Comparison of ENCODE assay signal across 8 cellular contexts in the genomic region with DNA sequence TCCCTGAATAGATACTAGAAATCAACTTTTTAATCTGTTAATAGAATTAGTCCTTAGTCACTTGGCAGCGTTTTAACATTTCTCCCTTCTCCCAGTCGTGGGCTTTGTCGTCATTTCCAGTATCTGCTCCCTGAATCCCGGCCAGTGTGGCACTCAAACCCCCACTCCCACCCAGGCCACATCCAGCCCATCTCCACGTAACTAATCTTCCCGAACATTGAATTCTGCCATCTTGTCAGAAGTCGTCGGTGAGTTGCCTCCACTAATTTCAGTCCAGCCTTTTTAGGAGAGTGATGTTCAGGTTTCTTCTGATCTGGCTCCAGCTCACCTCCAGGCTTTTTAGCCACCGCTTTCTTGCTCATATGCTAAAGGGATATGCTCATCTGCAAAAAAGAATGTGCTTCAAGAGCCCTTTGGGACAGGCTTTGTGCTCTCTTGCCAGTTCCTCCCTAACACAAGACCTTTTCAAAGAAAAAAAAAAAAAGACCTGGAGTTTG. TPM values are rescaled to one million over a fixed set of nuclear protein-coding genes. Genes with fewer than 3 reads are reported as not detected.
DNase-seq lines count a peak whose midpoint lies in the region; ATAC-seq, FAIRE-seq and TF ChIP-seq lines count a peak whose summit lies in the region.

No MANE protein-coding gene starts in this region.

- H3K27ac ChIP-seq in astrocyte (ENCODE audit: low read depth, low read length) (peak overlapping the region; percentile 89), testis (peak overlapping the region; percentile 93 to 99)

- H3K27me3 ChIP-seq in BJ (ENCODE audit: control insufficient read depth, insufficient read depth, low read length), result no peaks in the 10 kb centered on the region
- no peaks in the 10 kb centered on the region for H3K27me3 ChIP-seq in astrocyte (ENCODE audit: insufficient read depth, low read length)
- no peaks in the 10 kb centered on the region for H3K27me3 ChIP-seq in testis

- H4K20me1 ChIP-seq in astrocyte (ENCODE audit: insufficient read depth, low read length), result peaks cover 52% of the 10 kb centered on the region

- intact Hi-C loops in testis (cut with DNase I; ENCODE audit: low total_unique reads), result loop anchor here (5.0 kb wide), 1 partner anchor 150 kb away; a partner anchor contains a TSS

- H3K4me2 ChIP-seq in astrocyte (ENCODE audit: low read length), result peak overlapping the region; percentile 92

- peak overlapping the region; percentile 98 for H3K9ac ChIP-seq in astrocyte (ENCODE audit: low read length)

- H3K27me3 Mint-ChIP-seq in astrocyte (ENCODE audit: low read depth, unreplicated experiment), result no peaks in the 10 kb centered on the region

- H3K4me3 Mint-ChIP-seq in astrocyte (ENCODE audit: unreplicated experiment), result peak overlapping the region; percentile 99

- H3K9me3 ChIP-seq in astrocyte (ENCODE audit: insufficient read depth, low read depth, low read length), result no peaks in the 10 kb centered on the region
- H3K9me3 ChIP-seq in testis, result no peaks in the 10 kb centered on the region

- H3K79me2 ChIP-seq in astrocyte (ENCODE audit: insufficient read depth, low read length), result peaks cover 60% of the 10 kb centered on the region

- no peak for FAIRE-seq in astrocyte (lab: Jason Lieb, UNC)

- H3K36me3 ChIP-seq in BJ (ENCODE audit: control insufficient read depth, insufficient read depth, low read length) (peaks cover 3% of the 10 kb centered on the region; the same call in 1 of the 2 replicates), astrocyte (ENCODE audit: insufficient read depth, low read length) (peaks cover 4% of the 10 kb centered on the region), testis (ENCODE audit: low read depth, missing control alignments) (no peaks in the 10 kb centered on the region)

- H3K27ac Mint-ChIP-seq in astrocyte (ENCODE audit: unreplicated experiment), result peak overlapping the region; percentile 96

- H3K4me1 Mint-ChIP-seq in astrocyte (ENCODE audit: low read depth, unreplicated experiment), result peaks cover 4% of the 10 kb centered on the region

- 2 to 7% methylated on average over 9 of the region's 9 CpGs for WGBS in testis, 2 donors

- H3K4me1 ChIP-seq in astrocyte (ENCODE audit: insufficient read depth, low read length) (peaks cover 8% of the 10 kb centered on the region), testis (peaks cover 23% of the 10 kb centered on the region)

- POLR2A ChIA-PET in BJ (lab: Charles Lee), result no interaction called here

- CTCF ChIA-PET in BJ (lab: Yijun Ruan, JAX), result interaction anchor here (1.3 kb wide), 1 partner anchor 50 kb away, joined by 4 read pairs; no protein-coding TSS in a partner anchor

- no peaks in the 10 kb centered on the region for H3K9me3 Mint-ChIP-seq in astrocyte (ENCODE audit: unreplicated experiment)

- H3K36me3 Mint-ChIP-seq in astrocyte (ENCODE audit: low read depth, unreplicated experiment), result peaks cover 15% of the 10 kb centered on the region

- H3K4me3 ChIP-seq in BJ (ENCODE audit: low read depth, low read length) (peak overlapping the region; percentile 53), astrocyte (ENCODE audit: insufficient read depth, low read depth, low read length) (peak overlapping the region; percentile 90), testis (peak overlapping the region; percentile 87 to 98)
- H3K4me3 ChIP-seq in Jurkat, Clone E6-1 (ENCODE audit: low read length), result peak overlapping the region; percentile 84

- DNase-seq in BJ (ENCODE audit: low read depth) (no peak), astrocyte (ENCODE audit: low read depth) (peak; percentile 43), kidney glomerular epithelial cell (lab: John Stamatoyannopoulos, UW) (peak; percentile 27), testis (peak; percentile 40), cerebellum (ENCODE audit: low spot score) (no peak)
- no peak for DNase-seq in Jurkat, Clone E6-1 (ENCODE audit: low read depth, low spot score)

- TF ChIP-seq CTCF in BJ (IDR thresholded peaks at IDR 0.05; ENCODE audit: insufficient read depth, low read depth, low read length) (no peak), astrocyte (IDR thresholded peaks at IDR 0.05; ENCODE audit: insufficient read depth, low read depth, low read length) (no peak), testis (IDR thresholded peaks at IDR 0.05) (no peak)

- no peak for TF ChIP-seq POLR2A in testis (IDR thresholded peaks at IDR 0.05)

- H2AFZ ChIP-seq in astrocyte (ENCODE audit: low read depth, low read length), result no peak overlapping the region

- ATAC-seq in HG02840 (IDR thresholded peaks at IDR 0.05; ENCODE audit: low FRiP score, unreplicated experiment) (no peak), GM18502 (IDR thresholded peaks at IDR 0.05; ENCODE audit: poor library complexity, unreplicated experiment) (no peak)

RNA-seq across cellular contexts. Expression of a gene that starts 1.3 kb away (rescaled TPM):
- polyA plus RNA-seq in BJ (2011; rRNA removed) (129 and 152 TPM in 2 replicates), testis (ENCODE audit: insufficient read depth, low read depth, low replicate concordance) (39.9 TPM)
- polyA minus RNA-seq in BJ (2011; rRNA and poly(A)+ RNA removed), result 170 and 196 TPM in 2 replicates
- 33.1 TPM for polyA plus RNA-seq in Jurkat, Clone E6-1 (2012; ENCODE audit: insufficient read depth, insufficient read length)
- total RNA-seq in astrocyte (128 and 130 TPM in 2 replicates), testis (100 to 1,000 TPM in 1 of 2 donors, 10 to 100 TPM in 1; 94.8 to 122 TPM), cerebellum (93.5 TPM)

RNA-seq across cellular contexts. Expression of a gene that starts 51.0 kb away (rescaled TPM):
- polyA plus RNA-seq in BJ (2011; rRNA removed) (15.2 and 24.0 TPM in 2 replicates), testis (ENCODE audit: insufficient read depth, low read depth, low replicate concordance) (7.8 TPM)
- 9.5 and 10.2 TPM in 2 replicates for polyA minus RNA-seq in BJ (2011; rRNA and poly(A)+ RNA removed)
- polyA plus RNA-seq in Jurkat, Clone E6-1 (2012; ENCODE audit: insufficient read depth, insufficient read length), result 78.8 TPM
- total RNA-seq in astrocyte (39.5 and 43.8 TPM in 2 replicates), testis (1 to 10 TPM; 4.9 to 8.0 TPM), cerebellum (4.4 TPM)

Comparison
In these comparisons a context has a peak if more than half of its experiments do, and no peak if none do; other contexts are left out.
1. DNase-seq: peak in astrocyte (single experiment), kidney glomerular epithelial cell (single experiment) and testis (single experiment); none in BJ (single experiment), Jurkat, Clone E6-1 (single experiment) and cerebellum (single experiment).
2. Peak in every context shown above with its lines, with median percentiles within 50 percentile points of each other: H3K4me3 ChIP-seq.